6 cellular contexts compared by ENCODE assay signal in genomic region chr1:1325288-1326074, GRCh38. TPM values are rescaled to one million over a fixed set of nuclear protein-coding genes. Genes with fewer than 3 reads are reported as not detected.
DNase-seq lines count a peak whose midpoint lies in the region; ATAC-seq and TF ChIP-seq lines count a peak whose summit lies in the region.

No MANE protein-coding gene starts in this region.

- H3K27me3 ChIP-seq in BLaER1 treated with 17β-estradiol and CSF1 and Interleukin-3, amounts not matched to agents 10 nM and 100 nM = no peaks in the 10 kb centered on the region
- no peaks in the 10 kb centered on the region for H3K27me3 ChIP-seq in left lung

- peak overlapping the region; percentile 90 to 99 (median 92) for H3K9ac ChIP-seq in BLaER1 treated with 17β-estradiol and CSF1 and Interleukin-3, amounts not matched to agents 10 nM and 100 nM

- peaks cover 24 to 58% (median 48%) of the 10 kb centered on the region in 10 experiments for H3K4me1 ChIP-seq in BLaER1 treated with 17β-estradiol and CSF1 and Interleukin-3, amounts not matched to agents 10 nM and 100 nM
- peaks cover 12 to 46% of the 10 kb centered on the region in 2 donors for H3K4me1 ChIP-seq in left lung

- H3K36me3 ChIP-seq in BLaER1 treated with 17β-estradiol and CSF1 and Interleukin-3, amounts not matched to agents 10 nM and 100 nM = peaks cover 9 to 54% (median 39%) of the 10 kb centered on the region in 11 experiments; a peak in 20 of 22 replicates
- peaks cover 0 to 39% of the 10 kb centered on the region in 2 donors for H3K36me3 ChIP-seq in left lung

- peak overlapping the region; percentile 97 to 100 (median 99) for H3K4me2 ChIP-seq in BLaER1 treated with 17β-estradiol and CSF1 and Interleukin-3, amounts not matched to agents 10 nM and 100 nM

- H3K4me3 ChIP-seq in BLaER1 treated with 17β-estradiol and CSF1 and Interleukin-3, amounts not matched to agents 10 nM and 100 nM = peak overlapping the region; percentile 85 to 97 (median 92)
- peak overlapping the region; percentile 97 to 100 for H3K4me3 ChIP-seq in left lung

- peak; percentile 40 for ATAC-seq in left lung

- no peaks in the 10 kb centered on the region for H3K9me3 ChIP-seq in BLaER1 treated with 17β-estradiol and CSF1 and Interleukin-3, amounts not matched to agents 10 nM and 100 nM (replicated peaks in 1 of 11)
- no peaks in the 10 kb centered on the region for H3K9me3 ChIP-seq in left lung

- intact Hi-C loops in left lung (cut with DNase I) = no loop called here

- peak overlapping the region; percentile 68 to 93 (median 78) for H3K27ac ChIP-seq in BLaER1 treated with 17β-estradiol and CSF1 and Interleukin-3, amounts not matched to agents 10 nM and 100 nM
- H3K27ac ChIP-seq in VCaP (peak overlapping the region; percentile 97), left lung (peak overlapping the region; percentile 82 to 86)

- DNase-seq in left lung (no peak), cortex of kidney (lab: John Stamatoyannopoulos, UW) (no peak), SIG-M5 treated with dmso at 0.1 percent for 504 hours (lab: John Stamatoyannopoulos, UW; ENCODE audit: unreplicated experiment) (no peak), occipital lobe (lab: John Stamatoyannopoulos, UW) (no peak)

- peaks cover 50 to 86% (median 76%) of the 10 kb centered on the region in 11 experiments for H4K20me1 ChIP-seq in BLaER1 treated with 17β-estradiol and CSF1 and Interleukin-3, amounts not matched to agents 10 nM and 100 nM

- no peak for TF ChIP-seq CTCF in VCaP (conservative IDR thresholded peaks at IDR 0.05)
- TF ChIP-seq CTCF in left lung (IDR thresholded peaks at IDR 0.05) = no peak

RNA-seq across cellular contexts. Expression of gene CPTP, which starts 0.9 kb away (rescaled TPM):
- total RNA-seq in left lung (10 to 100 TPM; 24.5 to 25.2 TPM), occipital lobe (12.3 TPM)

RNA-seq across cellular contexts. Expression of gene INTS11, which starts 1.0 kb away (rescaled TPM):
- 10 to 100 TPM; 67.0 to 90.4 TPM for total RNA-seq in left lung
- total RNA-seq in occipital lobe = 28.2 TPM

RNA-seq across cellular contexts. Expression of gene TAS1R3, which starts 5.6 kb away (rescaled TPM):
- under 1 TPM; 0.20 to 0.37 TPM for total RNA-seq in left lung
- total RNA-seq in occipital lobe = 0.31 TPM

RNA-seq across cellular contexts. Expression of gene PUSL1, which starts 17.1 kb away (rescaled TPM):
- total RNA-seq in left lung (10 to 100 TPM; 17.4 to 18.3 TPM), occipital lobe (8.0 TPM)

RNA-seq across cellular contexts. Expression of gene ACAP3, which starts 17.8 kb away (rescaled TPM):
- total RNA-seq in left lung (10 to 100 TPM; 56.4 to 60.2 TPM), occipital lobe (51.3 TPM)
